Comparison of ENCODE assay signal across 9 cellular contexts in the genomic region with DNA sequence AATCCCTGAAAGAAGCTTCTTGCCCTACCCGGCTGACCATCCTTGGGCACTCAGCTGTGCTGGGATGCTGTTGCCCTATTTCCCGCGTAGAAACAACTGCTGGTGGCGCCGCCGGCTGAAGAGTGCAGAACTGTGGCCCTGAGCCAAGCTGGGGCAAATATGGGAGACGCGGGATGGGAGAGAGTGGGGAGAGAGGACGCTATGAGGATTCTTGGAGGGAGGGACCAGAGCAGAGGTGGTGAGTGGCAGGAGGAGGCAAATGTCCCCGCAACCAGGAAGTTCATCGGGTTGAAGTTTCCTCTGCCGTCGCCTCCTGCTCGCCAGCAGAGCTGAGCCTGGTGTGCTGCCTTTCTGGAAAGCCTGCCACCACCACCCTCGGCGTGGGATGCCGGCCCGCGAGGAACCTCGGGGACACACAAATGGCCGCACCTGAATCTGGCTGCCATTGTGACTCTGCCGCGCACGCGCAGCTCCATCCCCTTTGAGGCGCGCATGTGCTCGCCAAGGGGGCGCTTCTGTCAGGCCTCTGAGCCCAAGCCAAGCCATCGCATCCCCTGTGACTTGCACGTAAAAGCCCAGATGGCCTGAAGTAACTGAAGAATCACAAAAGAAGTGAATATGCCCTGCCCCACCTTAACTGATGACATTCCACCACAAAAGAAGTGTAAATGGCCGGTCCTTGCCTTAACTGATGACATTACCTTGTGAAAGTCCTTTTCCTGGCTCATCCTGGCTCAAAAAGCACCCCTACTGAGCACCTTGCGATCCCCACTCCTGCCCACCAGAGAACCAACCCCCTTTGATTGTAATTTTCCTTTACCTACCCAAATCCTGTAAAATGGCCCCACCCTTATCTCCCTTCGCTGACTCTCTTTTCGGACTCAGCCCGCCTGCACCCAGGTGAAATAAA. TPM values are rescaled to one million over a fixed set of nuclear protein-coding genes. Genes with fewer than 3 reads are reported as not detected.
DNase-seq lines count a peak whose midpoint lies in the region; ATAC-seq and TF ChIP-seq lines count a peak whose summit lies in the region.
"Not testable (repeated sequence)": the region's sequence is repeated elsewhere in the genome, so short reads cannot be mapped to it uniquely, and the experiment has no call there.
"Had no signal": no experiment of that assay in that cellular context is flagged by ENCODE, and none has a peak within 500 bp of the region (broad histone marks: within the 10 kb centered on the region; RNA-seq: fewer than 3 reads in every experiment).

No MANE protein-coding gene starts in this region.

- not testable (repeated sequence) for H3K4me2 ChIP-seq in GM23248 (ENCODE audit: unreplicated experiment)
- H3K4me2 ChIP-seq in osteoblast (ENCODE audit: insufficient read depth, low read length) = peak overlapping the region; percentile 69

- not testable (repeated sequence) for TF ChIP-seq CTCF in Panc1 (IDR thresholded peaks at IDR 0.05); osteoblast (IDR thresholded peaks at IDR 0.05; ENCODE audit: extremely low read depth, low read depth, low read length)

- H3K27ac ChIP-seq in CD8-positive, alpha-beta memory T cell (ENCODE audit: low read depth, low read length) = not testable (repeated sequence)
- peak overlapping the region; percentile 87; the same call in 1 of the 2 replicates for H3K27ac ChIP-seq in GM23248
- peak overlapping the region; percentile 93 for H3K27ac ChIP-seq in Panc1 (ENCODE audit: low read length)
- H3K27ac ChIP-seq in osteoblast (ENCODE audit: low read depth, low read length) = peak overlapping the region; percentile 89

- not testable (repeated sequence) for H3K9me3 Mint-ChIP-seq in CD8-positive, alpha-beta memory T cell; activated T-cell treated with anti-CD3 and anti-CD28 coated beads, Interleukin-2, amount 50 U/mL, for 4 hours; dendritic cell treated with granulocyte-macrophage colony-stimulating factor and Interleukin-4, amounts not matched to agents 40 ng/mL and 50 ng/mL, for 4 days

- peak overlapping the region; percentile 51 for H3K4me3 ChIP-seq in CD8-positive, alpha-beta memory T cell (ENCODE audit: low read length)
- not testable (repeated sequence) for H3K4me3 ChIP-seq in GM23248; Panc1 (ENCODE audit: low read depth in 2 of 2, low read length in 2 of 2)
- H3K4me3 ChIP-seq in iPS-15b (ENCODE audit: low read depth, low read length) (peak overlapping the region; percentile 62), osteoblast (ENCODE audit: insufficient read depth, low read length) (peak overlapping the region; percentile 45)

- H3K4me3 Mint-ChIP-seq in CD8-positive, alpha-beta memory T cell = peak overlapping the region; percentile 72 to 93 (median 83)
- peak overlapping the region; percentile 72 for H3K4me3 Mint-ChIP-seq in activated T-cell treated with anti-CD3 and anti-CD28 coated beads, Interleukin-2, amount 50 U/mL, for 4 hours
- peak overlapping the region; percentile 76 for H3K4me3 Mint-ChIP-seq in dendritic cell treated with granulocyte-macrophage colony-stimulating factor and Interleukin-4, amounts not matched to agents 40 ng/mL and 50 ng/mL, for 4 days

- not testable (repeated sequence) for H3K27me3 Mint-ChIP-seq in CD8-positive, alpha-beta memory T cell
- peaks cover 23% of the 10 kb centered on the region for H3K27me3 Mint-ChIP-seq in activated T-cell treated with anti-CD3 and anti-CD28 coated beads, Interleukin-2, amount 50 U/mL, for 4 hours (ENCODE audit: low read depth)
- peaks cover 12% of the 10 kb centered on the region for H3K27me3 Mint-ChIP-seq in dendritic cell treated with granulocyte-macrophage colony-stimulating factor and Interleukin-4, amounts not matched to agents 40 ng/mL and 50 ng/mL, for 4 days

- peak; percentile 6 to 72 (median 35) for DNase-seq in CD8-positive, alpha-beta memory T cell
- DNase-seq in GM23248 = peak; percentile 8
- not testable (repeated sequence) for DNase-seq in Panc1 (ENCODE audit: low read depth, low spot score); osteoblast (ENCODE audit: insufficient read length, low spot score, missing footprints)
- DNase-seq in activated T-cell treated with anti-CD3 and anti-CD28 coated beads, Interleukin-2, amount 50 U/mL, for 4 hours = peak; percentile 50
- DNase-seq in stimulated activated CD8-positive, alpha-beta memory T cell treated with anti-CD3 and anti-CD28 coated beads, Interleukin-4, amount 100 ng/mL, for 4 hours (ENCODE audit: low read depth in 2 of 2, low spot score in 1 of 2) = peak; percentile 17 to 48

- not testable (repeated sequence) for H3K27me3 ChIP-seq in CD8-positive, alpha-beta memory T cell (ENCODE audit: insufficient read depth, low read length, poor library complexity, severe bottlenecking); GM23248 (replicated peaks; ENCODE audit: insufficient read depth); Panc1 (ENCODE audit: control insufficient read depth, insufficient read depth, low read length); iPS-15b (ENCODE audit: control insufficient read depth, insufficient read depth, low read length); osteoblast (ENCODE audit: insufficient read depth, low read length)

- H2AFZ ChIP-seq in GM23248 = not testable (repeated sequence)
- H2AFZ ChIP-seq in osteoblast (ENCODE audit: low read length) = peak overlapping the region; percentile 79

- H3K36me3 ChIP-seq in CD8-positive, alpha-beta memory T cell (ENCODE audit: insufficient read depth, low read length); GM23248 (ENCODE audit: low read depth); Panc1 (ENCODE audit: control insufficient read depth, insufficient read depth, low read length); iPS-15b (ENCODE audit: control insufficient read depth, insufficient read depth, low read length); osteoblast (ENCODE audit: insufficient read depth, low read length): not testable (repeated sequence)

- in situ Hi-C loops in GM23248 (cut with MboI); Panc1 (cut with HindIII; ENCODE audit: low pct_unique_long_range_greater_than_20kb, low sequenced_read_pairs): not testable (repeated sequence)

- intact Hi-C loops in Panc1 (cut with micrococcal nuclease; ENCODE audit: unreplicated experiment); dendritic cell treated with granulocyte-macrophage colony-stimulating factor and Interleukin-4, amounts not matched to agents 40 ng/mL and 50 ng/mL, for 4 days (cut with micrococcal nuclease): not testable (repeated sequence)

- not testable (repeated sequence) for H3K9me2 ChIP-seq in GM23248 (ENCODE audit: insufficient read depth)

- H4K20me1 ChIP-seq in GM23248 (ENCODE audit: insufficient read depth); osteoblast (ENCODE audit: insufficient read depth, low read length): not testable (repeated sequence)

- peaks cover 10 to 14% (median 12%) of the 10 kb centered on the region in 3 donors for H3K4me1 Mint-ChIP-seq in CD8-positive, alpha-beta memory T cell
- H3K4me1 Mint-ChIP-seq in activated T-cell treated with anti-CD3 and anti-CD28 coated beads, Interleukin-2, amount 50 U/mL, for 4 hours (ENCODE audit: low read depth) = not testable (repeated sequence)
- H3K4me1 Mint-ChIP-seq in dendritic cell treated with granulocyte-macrophage colony-stimulating factor and Interleukin-4, amounts not matched to agents 40 ng/mL and 50 ng/mL, for 4 days (ENCODE audit: low read depth) = peaks cover 14% of the 10 kb centered on the region

- not testable (repeated sequence) for H3K36me3 Mint-ChIP-seq in CD8-positive, alpha-beta memory T cell; activated T-cell treated with anti-CD3 and anti-CD28 coated beads, Interleukin-2, amount 50 U/mL, for 4 hours (ENCODE audit: insufficient read depth); dendritic cell treated with granulocyte-macrophage colony-stimulating factor and Interleukin-4, amounts not matched to agents 40 ng/mL and 50 ng/mL, for 4 days (ENCODE audit: low read depth)

- H3K9ac ChIP-seq in GM23248 = not testable (repeated sequence)
- H3K9ac ChIP-seq in iPS-15b (ENCODE audit: low read depth, low read length) = peak overlapping the region; percentile 99

- H3K27ac Mint-ChIP-seq in CD8-positive, alpha-beta memory T cell = peak overlapping the region in 5 of 8 donors; percentile 46 to 95 (median 62)
- peak overlapping the region; percentile 61 for H3K27ac Mint-ChIP-seq in dendritic cell treated with granulocyte-macrophage colony-stimulating factor and Interleukin-4, amounts not matched to agents 40 ng/mL and 50 ng/mL, for 4 days

- BruUV-seq in Panc1 (replicated peaks; lab: Mats Ljungman, UMichigan) = not testable (repeated sequence)

- H3K9me3 ChIP-seq in CD8-positive, alpha-beta memory T cell (ENCODE audit: low read length); GM23248 (ENCODE audit: low read depth); Panc1 (ENCODE audit: control insufficient read depth, insufficient read depth, low read depth, low read length); iPS-15b (ENCODE audit: control insufficient read depth, insufficient read depth, low read length); osteoblast (ENCODE audit: low read depth, low read length): not testable (repeated sequence)

- H3K4me1 ChIP-seq in CD8-positive, alpha-beta memory T cell (ENCODE audit: insufficient read depth, low read length) = not testable (repeated sequence)
- H3K4me1 ChIP-seq in GM23248 (ENCODE audit: insufficient read depth) (peaks cover 48% of the 10 kb centered on the region), Panc1 (ENCODE audit: control insufficient read depth, insufficient read depth, low read length) (peaks cover 31% of the 10 kb centered on the region), iPS-15b (ENCODE audit: control insufficient read depth, insufficient read depth, low read length) (peaks cover 27% of the 10 kb centered on the region), osteoblast (ENCODE audit: insufficient read depth, low read length) (peaks cover 37% of the 10 kb centered on the region)

- CTCF ChIA-PET in CD8-positive, alpha-beta memory T cell (lab: Charles Lee); Panc1 (lab: Charles Lee): not testable (repeated sequence)

- 44 to 62% methylated on average over 32 to 36 of the region's 36 CpGs for WGBS in GM23248 (ENCODE audit: low coverage in 1 of 2, low lambda C conversion rate in 2 of 2, missing lambda C conversion rate in 2 of 2), 2 experiments

- not testable (repeated sequence) for H3K79me2 ChIP-seq in GM23248 (ENCODE audit: insufficient read depth); osteoblast (ENCODE audit: insufficient read depth, low read length)

- H3F3A ChIP-seq in GM23248 (ENCODE audit: insufficient read depth) = peaks cover 31% of the 10 kb centered on the region

- ATAC-seq in Panc1 = not testable (repeated sequence)
- peak; percentile 75 to 79 for ATAC-seq in activated T-cell treated with anti-CD3 and anti-CD28 coated beads, Interleukin-2, amount 50 U/mL, for 4 hours

- POLR2A ChIA-PET in CD8-positive, alpha-beta memory T cell (lab: Charles Lee); Panc1 (lab: Charles Lee): not testable (repeated sequence)

RNA-seq across cellular contexts. Expression of gene ACSM6, which starts 36.9 kb away (rescaled TPM):
- total RNA-seq in CD8-positive, alpha-beta memory T cell = not detected
- polyA plus RNA-seq in CD8-positive, alpha-beta memory T cell = not detected
- not detected in 2 replicates for total RNA-seq in GM23248 (2014; rRNA removed; shearing (Covaris generic))
- 0.08 TPM in 1 of 2 replicates, not detected in the other for polyA plus RNA-seq in GM23248 (2016; fragmentation: Nextera tagmentation; extraction: Ambion mirVana)
- not detected for total RNA-seq in Panc1 (2021; ENCODE audit: unreplicated experiment)
- polyA plus RNA-seq in Panc1 (2012; ENCODE audit: insufficient read length) = not detected
- not detected for total RNA-seq in activated T-cell treated with anti-CD3 and anti-CD28 coated beads, Interleukin-2, amount 50 U/mL, for 4 hours
- not detected in 2 replicates for total RNA-seq in osteoblast
- polyA plus RNA-seq: BJ had no signal

RNA-seq across cellular contexts. Expression of gene PDLIM1, which starts 59.9 kb away (rescaled TPM):
- 1 to 10 TPM in 1 of 2 experiments, under 1 TPM in 1; 0.88 to 1.4 TPM for total RNA-seq in CD8-positive, alpha-beta memory T cell
- polyA plus RNA-seq in CD8-positive, alpha-beta memory T cell = 11.7 TPM
- total RNA-seq in GM23248 (2014; rRNA removed; shearing (Covaris generic)) = 16.3 and 32.0 TPM in 2 replicates
- polyA plus RNA-seq in GM23248 (2016; fragmentation: Nextera tagmentation; extraction: Ambion mirVana) = 143 and 147 TPM in 2 replicates
- total RNA-seq in Panc1 (2021; ENCODE audit: unreplicated experiment) = 183 TPM
- polyA plus RNA-seq in Panc1 (2012; ENCODE audit: insufficient read length) = 200 TPM
- 1 to 10 TPM in 2 of 3 donors, under 1 TPM in 1; 0.66 to 2.8 (median 1.2) TPM for total RNA-seq in activated T-cell treated with anti-CD3 and anti-CD28 coated beads, Interleukin-2, amount 50 U/mL, for 4 hours
- 25.0 and 26.1 TPM in 2 replicates for total RNA-seq in osteoblast
